ENCODE assay signal across 18 cellular contexts in the genomic region with DNA sequence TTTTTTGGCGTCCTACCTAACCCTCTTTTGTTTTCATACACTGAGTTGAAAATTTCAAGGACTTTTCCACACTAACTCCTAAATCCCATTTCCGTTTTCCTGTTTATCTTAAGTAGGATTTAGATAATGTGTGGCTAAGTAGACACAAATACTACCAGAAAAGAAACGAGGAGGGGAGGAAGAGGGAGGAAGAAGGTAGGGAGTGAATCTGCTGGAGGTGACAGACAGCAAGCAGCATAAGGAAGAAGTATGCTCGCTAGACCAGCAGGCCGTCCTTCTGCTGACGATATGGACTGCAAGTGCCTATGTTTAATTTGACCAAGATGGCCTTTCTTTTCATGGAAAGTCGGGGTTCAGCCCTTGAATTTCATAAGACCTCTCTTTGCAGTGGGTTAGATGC.
DNase-seq lines count a peak whose midpoint lies in the region; ATAC-seq, FAIRE-seq and TF ChIP-seq lines count a peak whose summit lies in the region.
"Had no signal": no experiment of that assay in that cellular context is flagged by ENCODE, and none has a peak within 500 bp of the region (broad histone marks: within the 10 kb centered on the region; RNA-seq: fewer than 3 reads in every experiment).

No MANE protein-coding gene starts in this region.

- H3K9me2 ChIP-seq in hepatocyte (replicated peaks; ENCODE audit: insufficient read depth) = no peaks in the 10 kb centered on the region

- no peaks in the 10 kb centered on the region for H3K79me2 ChIP-seq in hepatocyte

- H3K4me1 Mint-ChIP-seq in mesothelial cell of epicardium = peaks cover 21% of the 10 kb centered on the region

- no peak overlapping the region for H3K4me3 Mint-ChIP-seq in mesothelial cell of epicardium

- H3K27me3 Mint-ChIP-seq in mesothelial cell of epicardium (ENCODE audit: low read depth) = no peaks in the 10 kb centered on the region

- H3K4me2 ChIP-seq in hepatocyte = peak overlapping the region; percentile 14
- H3K4me2 ChIP-seq: BLaER1 had no signal

- TF ChIP-seq CTCF in D721Med (IDR thresholded peaks at IDR 0.05; ENCODE audit: insufficient read depth, missing control alignments) = no peak
- no peak for TF ChIP-seq CTCF in hepatocyte (IDR thresholded peaks at IDR 0.05; ENCODE audit: poor library complexity)
- TF ChIP-seq CTCF in mesothelial cell of epicardium (IDR thresholded peaks at IDR 0.05; ENCODE audit: unreplicated experiment) = no peak

- H3K4me3 ChIP-seq in hepatocyte = no peak overlapping the region
- H3K4me3 ChIP-seq: BLaER1, HAP-1 had no signal

- H2AFZ ChIP-seq in hepatocyte = no peak overlapping the region

- FAIRE-seq in D721Med (lab: Jason Lieb, UNC) = peak; percentile 74
- FAIRE-seq: GM12892, GM19239, H1, HepG2, HTR-8/SVneo had no signal

- H3K27me3 ChIP-seq in hepatocyte = no peaks in the 10 kb centered on the region
- H3K27me3 ChIP-seq: BLaER1 had no signal

- no peak overlapping the region for H3K27ac ChIP-seq in hepatocyte
- H3K27ac ChIP-seq: BLaER1 had no signal

- no peak for DNase-seq in D721Med (ENCODE audit: insufficient read length, low spot score)
- peak; percentile 49 for DNase-seq in amniotic epithelial cell (ENCODE audit: low read depth)
- DNase-seq in hepatocyte (ENCODE audit: low spot score) = no peak
- no peak for DNase-seq in mesothelial cell of epicardium (ENCODE audit: low spot score in 2 of 2, unreplicated experiment in 2 of 2)
- DNase-seq in epidermal melanocyte (ENCODE audit: insufficient read length, low spot score) = no peak
- no peak for DNase-seq in SK-N-DZ (ENCODE audit: low spot score)
- DNase-seq: 8988T, AML-193, DMS79 had no signal

- H3K4me1 ChIP-seq in hepatocyte (ENCODE audit: insufficient read depth) = peaks cover 12% of the 10 kb centered on the region
- H3K4me1 ChIP-seq: BLaER1, HAP-1 had no signal

- no peaks in the 10 kb centered on the region for H3K36me3 Mint-ChIP-seq in mesothelial cell of epicardium

- WGBS in hepatocyte (ENCODE audit: low lambda C conversion rate, missing lambda C conversion rate) = 31% methylated on average over 7 of the region's 7 CpGs

- H3K27ac Mint-ChIP-seq in mesothelial cell of epicardium = peak overlapping the region; percentile 48

- H4K20me1 ChIP-seq in hepatocyte (ENCODE audit: insufficient read depth, poor library complexity, severe bottlenecking) = no peaks in the 10 kb centered on the region
- H4K20me1 ChIP-seq: BLaER1 had no signal

- no peaks in the 10 kb centered on the region for H3K9me3 ChIP-seq in hepatocyte (ENCODE audit: low read depth)
- H3K9me3 ChIP-seq: BLaER1, HAP-1 had no signal

- no peaks in the 10 kb centered on the region for H3K9me3 Mint-ChIP-seq in mesothelial cell of epicardium

- no peaks in the 10 kb centered on the region for H3K36me3 ChIP-seq in hepatocyte (replicated peaks; ENCODE audit: insufficient read depth, low read depth)
- H3K36me3 ChIP-seq: BLaER1, HAP-1 had no signal

- no peak for ATAC-seq in activated CD4-positive, CD25-positive, alpha-beta regulatory T cell treated with anti-CD3 and anti-CD28 coated beads, Interleukin-2, amount 50 U/mL, for 24 hours
- ATAC-seq in HG03521 (IDR thresholded peaks at IDR 0.05; ENCODE audit: unreplicated experiment) = no peak
- ATAC-seq: HepG2 had no signal
